Comparison of ENCODE assay signal across 9 cellular contexts in genomic region chr2:46082531-46083485, GRCh38.
A peak's percentile ranks its signal among the peaks of the same experiment; 100 is the strongest.
DNase-seq lines count a peak whose midpoint lies in the region; ATAC-seq and TF ChIP-seq lines count a peak whose summit lies in the region.
"Had no signal": no experiment of that assay in that cellular context is flagged by ENCODE, and none has a peak within 500 bp of the region (broad histone marks: within the 10 kb centered on the region; RNA-seq: fewer than 3 reads in every experiment).

No MANE protein-coding gene starts in this region.

- H3K36me3 ChIP-seq in tibial artery: peaks cover 0 to 7% (median 2%) of the 10 kb centered on the region in 3 donors
- H3K36me3 ChIP-seq: WERI-Rb-1 had no signal

- H3K27ac ChIP-seq in tibial artery: no peak overlapping the region
- H3K27ac ChIP-seq: WERI-Rb-1 had no signal

- TF ChIP-seq CTCF in AG09309 (IDR thresholded peaks at IDR 0.05; ENCODE audit: control insufficient read depth, insufficient read depth, low read depth, low read length, missing control alignments) (no peak), astrocyte of the cerebellum (IDR thresholded peaks at IDR 0.05; ENCODE audit: low read depth, low read length, missing control alignments) (no peak), tibial artery (IDR thresholded peaks at IDR 0.05) (no peak)

- no peaks in the 10 kb centered on the region for H3K9me3 ChIP-seq in tibial artery

- H3K4me3 ChIP-seq in AG09309 (ENCODE audit: control insufficient read depth, low read depth, low read length) (no peak overlapping the region), astrocyte of the cerebellum (ENCODE audit: low read depth, low read length) (no peak overlapping the region), tibial artery (no peak overlapping the region)
- H3K4me3 ChIP-seq in Jurkat, Clone E6-1 (ENCODE audit: low read length): no peak overlapping the region

- in situ Hi-C loops in astrocyte of the cerebellum (cut with HindIII; ENCODE audit: low sequenced_read_pairs): no loop called here

- ATAC-seq in HG03457 (IDR thresholded peaks at IDR 0.05; ENCODE audit: unreplicated experiment): no peak

- peak; percentile 99 for DNase-seq in AG09309 (ENCODE audit: low read depth)
- peak; percentile 30 for DNase-seq in Jurkat, Clone E6-1 (ENCODE audit: low read depth, low spot score)
- DNase-seq in astrocyte of the cerebellum (ENCODE audit: low read depth): peak; percentile 67
- peak; percentile 97 for DNase-seq in iris pigment epithelial cell (ENCODE audit: low read depth)
- DNase-seq in tibial artery: no peak
- no peak for DNase-seq in DMS53 treated with DMSO at 0.1 percent for 48 hours (lab: John Stamatoyannopoulos, UW; ENCODE audit: unreplicated experiment)
- DNase-seq in activated CD4-positive, alpha-beta T cell treated with anti-CD3 and anti-CD28 coated beads, Interleukin-2, amount 50 U/mL, for 4 hours: no peak
- DNase-seq: WERI-Rb-1 had no signal

- no peaks in the 10 kb centered on the region for H3K4me1 ChIP-seq in tibial artery

- intact Hi-C loops in tibial artery (cut with DNase I; ENCODE audit: low total_unique reads): no loop called here

- no peaks in the 10 kb centered on the region for H3K27me3 ChIP-seq in tibial artery

Comparison
In these comparisons a context has a peak if more than half of its experiments do, and no peak if none do; other contexts are left out.
1. DNase-seq: peak in AG09309 (single experiment), Jurkat, Clone E6-1 (single experiment), astrocyte of the cerebellum (single experiment) and iris pigment epithelial cell (single experiment); none in tibial artery (0 of 2), DMS53 treated with DMSO at 0.1 percent for 48 hours (single experiment) and activated CD4-positive, alpha-beta T cell treated with anti-CD3 and anti-CD28 coated beads, Interleukin-2, amount 50 U/mL, for 4 hours (0 of 2).